ENCODE assay signal across 1 cellular context in genomic region chr15:75307778-75308390, GRCh38.
TF ChIP-seq lines count a peak whose summit lies in the region.

No MANE protein-coding gene starts in this region.

TF ChIP-seq in HepG2, 621 proteins besides CTCF, POLR2A, EP300 and RAD21 (continued from another document):
- TF ChIP-seq NFKB2 (CRISPR knock-in tag; IDR thresholded peaks at IDR 0.05; ENCODE audit: borderline replicate concordance) (peak; percentile 28; the same call in 1 of the 2 replicates), ZNF761 (CRISPR knock-in tag; conservative IDR thresholded peaks at IDR 0.05) (0 out of 2 replicates have a peak, but pooled peaks have one; percentile 40), ISL2 (CRISPR knock-in tag; IDR thresholded peaks at IDR 0.05) (peak; percentile 31; the same call in 1 of the 2 replicates), SP2 (CRISPR knock-in tag; IDR thresholded peaks at IDR 0.05) (no peak), ZFP90 (CRISPR knock-in tag; IDR thresholded peaks at IDR 0.05; ENCODE audit: borderline replicate concordance) (peak; percentile 75), ZNF773 (CRISPR knock-in tag; IDR thresholded peaks at IDR 0.05; ENCODE audit: borderline replicate concordance) (no peak), ZNF790 (CRISPR knock-in tag; IDR thresholded peaks at IDR 0.05; ENCODE audit: borderline replicate concordance) (peak; percentile 35; the same call in 1 of the 2 replicates), ZNF430 (CRISPR knock-in tag; IDR thresholded peaks at IDR 0.05) (no peak), MED1 (CRISPR knock-in tag; IDR thresholded peaks at IDR 0.05) (peak; percentile 30; the same call in 1 of the 2 replicates), ZNF224 (CRISPR knock-in tag; IDR thresholded peaks at IDR 0.05) (0 out of 2 replicates have a peak, but pooled peaks have one; percentile 38), ZNF263 (CRISPR knock-in tag; IDR thresholded peaks at IDR 0.05) (0 out of 2 replicates have a peak, but pooled peaks have one; percentile 38), ZNF143 (CRISPR knock-in tag; IDR thresholded peaks at IDR 0.05) (0 out of 2 replicates have a peak, but pooled peaks have one; percentile 25), LCORL (IDR thresholded peaks at IDR 0.05) (no peak), LCORL (CRISPR knock-in tag; IDR thresholded peaks at IDR 0.05) (0 out of 2 replicates have a peak, but pooled peaks have one; percentile 29), MYC (CRISPR knock-in tag; IDR thresholded peaks at IDR 0.05; ENCODE audit: borderline replicate concordance) (peak; percentile 30; the same call in 1 of the 2 replicates), CBX5 (CRISPR knock-in tag; IDR thresholded peaks at IDR 0.05; ENCODE audit: borderline replicate concordance) (no peak), ZNF264 (CRISPR knock-in tag; IDR thresholded peaks at IDR 0.05) (0 out of 2 replicates have a peak, but pooled peaks have one; percentile 22), KMT2B (CRISPR knock-in tag; IDR thresholded peaks at IDR 0.05) (no peak), SIX4 (CRISPR knock-in tag; IDR thresholded peaks at IDR 0.05) (no peak), ETV5 (CRISPR knock-in tag; IDR thresholded peaks at IDR 0.05; ENCODE audit: borderline replicate concordance) (peak; percentile 23; the same call in 1 of the 2 replicates), ATM (IDR thresholded peaks at IDR 0.05; ENCODE audit: borderline replicate concordance) (no peak), BRD4 (CRISPR knock-in tag; IDR thresholded peaks at IDR 0.05) (0 out of 2 replicates have a peak, but pooled peaks have one; percentile 37), ZNF230 (CRISPR knock-in tag; IDR thresholded peaks at IDR 0.05) (no peak), E2F2 (CRISPR knock-in tag; IDR thresholded peaks at IDR 0.05; ENCODE audit: borderline replicate concordance) (peak; percentile 20; the same call in 1 of the 2 replicates), XRCC5 (optimal IDR thresholded peaks at IDR 0.05; ENCODE audit: low read length) (peak; percentile 59), ZNF572 (CRISPR knock-in tag; IDR thresholded peaks at IDR 0.05) (0 out of 2 replicates have a peak, but pooled peaks have one; percentile 23), ZNF768 (CRISPR knock-in tag; IDR thresholded peaks at IDR 0.05) (peak; percentile 41; the same call in 1 of the 2 replicates), ZNF615 (CRISPR knock-in tag; IDR thresholded peaks at IDR 0.05; ENCODE audit: borderline replicate concordance) (peak; percentile 66; the same call in 1 of the 2 replicates), ZNF329 (CRISPR knock-in tag; IDR thresholded peaks at IDR 0.05; ENCODE audit: low read depth) (no peak), KDM2A (CRISPR knock-in tag; IDR thresholded peaks at IDR 0.05; ENCODE audit: borderline replicate concordance, low read depth) (peak; percentile 68; the same call in 1 of the 2 replicates)
- TF ChIP-seq, protein P1, sequence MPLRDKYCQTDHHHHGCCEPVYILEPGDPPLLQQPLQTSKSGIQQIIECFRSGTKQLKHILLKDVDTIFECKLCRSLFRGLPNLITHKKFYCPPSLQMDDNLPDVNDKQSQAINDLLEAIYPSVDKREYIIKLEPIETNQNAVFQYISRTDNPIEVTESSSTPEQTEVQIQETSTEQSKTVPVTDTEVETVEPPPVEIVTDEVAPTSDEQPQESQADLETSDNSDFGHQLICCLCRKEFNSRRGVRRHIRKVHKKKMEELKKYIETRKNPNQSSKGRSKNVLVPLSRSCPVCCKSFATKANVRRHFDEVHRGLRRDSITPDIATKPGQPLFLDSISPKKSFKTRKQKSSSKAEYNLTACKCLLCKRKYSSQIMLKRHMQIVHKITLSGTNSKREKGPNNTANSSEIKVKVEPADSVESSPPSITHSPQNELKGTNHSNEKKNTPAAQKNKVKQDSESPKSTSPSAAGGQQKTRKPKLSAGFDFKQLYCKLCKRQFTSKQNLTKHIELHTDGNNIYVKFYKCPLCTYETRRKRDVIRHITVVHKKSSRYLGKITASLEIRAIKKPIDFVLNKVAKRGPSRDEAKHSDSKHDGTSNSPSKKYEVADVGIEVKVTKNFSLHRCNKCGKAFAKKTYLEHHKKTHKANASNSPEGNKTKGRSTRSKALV (CRISPR knock-in tag; IDR thresholded peaks at IDR 0.05), result peak; percentile 27; the same call in 1 of the 2 replicates
- TF ChIP-seq, protein P2, sequence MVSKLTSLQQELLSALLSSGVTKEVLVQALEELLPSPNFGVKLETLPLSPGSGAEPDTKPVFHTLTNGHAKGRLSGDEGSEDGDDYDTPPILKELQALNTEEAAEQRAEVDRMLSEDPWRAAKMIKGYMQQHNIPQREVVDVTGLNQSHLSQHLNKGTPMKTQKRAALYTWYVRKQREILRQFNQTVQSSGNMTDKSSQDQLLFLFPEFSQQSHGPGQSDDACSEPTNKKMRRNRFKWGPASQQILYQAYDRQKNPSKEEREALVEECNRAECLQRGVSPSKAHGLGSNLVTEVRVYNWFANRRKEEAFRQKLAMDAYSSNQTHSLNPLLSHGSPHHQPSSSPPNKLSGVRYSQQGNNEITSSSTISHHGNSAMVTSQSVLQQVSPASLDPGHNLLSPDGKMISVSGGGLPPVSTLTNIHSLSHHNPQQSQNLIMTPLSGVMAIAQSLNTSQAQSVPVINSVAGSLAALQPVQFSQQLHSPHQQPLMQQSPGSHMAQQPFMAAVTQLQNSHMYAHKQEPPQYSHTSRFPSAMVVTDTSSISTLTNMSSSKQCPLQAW (CRISPR knock-in tag; IDR thresholded peaks at IDR 0.05), result 0 out of 2 replicates have a peak, but pooled peaks have one; percentile 16
- TF ChIP-seq, protein P3, sequence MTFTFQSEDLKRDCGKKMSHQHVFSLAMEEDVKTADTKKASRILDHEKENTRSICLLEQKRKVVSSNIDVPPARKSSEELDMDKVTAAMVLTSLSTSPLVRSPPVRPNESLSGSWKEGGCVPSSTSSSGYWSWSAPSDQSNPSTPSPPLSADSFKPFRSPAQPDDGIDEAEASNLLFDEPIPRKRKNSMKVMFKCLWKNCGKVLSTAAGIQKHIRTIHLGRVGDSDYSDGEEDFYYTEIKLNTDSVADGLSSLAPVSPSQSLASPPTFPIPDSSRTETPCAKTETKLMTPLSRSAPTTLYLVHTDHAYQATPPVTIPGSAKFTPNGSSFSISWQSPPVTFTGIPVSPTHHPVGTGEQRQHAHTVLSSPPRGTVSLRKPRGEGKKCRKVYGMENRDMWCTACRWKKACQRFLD (CRISPR knock-in tag; IDR thresholded peaks at IDR 0.05; ENCODE audit: borderline replicate concordance), result no peak
